Comparison of ENCODE assay signal across 1 cellular context in the genomic region with DNA sequence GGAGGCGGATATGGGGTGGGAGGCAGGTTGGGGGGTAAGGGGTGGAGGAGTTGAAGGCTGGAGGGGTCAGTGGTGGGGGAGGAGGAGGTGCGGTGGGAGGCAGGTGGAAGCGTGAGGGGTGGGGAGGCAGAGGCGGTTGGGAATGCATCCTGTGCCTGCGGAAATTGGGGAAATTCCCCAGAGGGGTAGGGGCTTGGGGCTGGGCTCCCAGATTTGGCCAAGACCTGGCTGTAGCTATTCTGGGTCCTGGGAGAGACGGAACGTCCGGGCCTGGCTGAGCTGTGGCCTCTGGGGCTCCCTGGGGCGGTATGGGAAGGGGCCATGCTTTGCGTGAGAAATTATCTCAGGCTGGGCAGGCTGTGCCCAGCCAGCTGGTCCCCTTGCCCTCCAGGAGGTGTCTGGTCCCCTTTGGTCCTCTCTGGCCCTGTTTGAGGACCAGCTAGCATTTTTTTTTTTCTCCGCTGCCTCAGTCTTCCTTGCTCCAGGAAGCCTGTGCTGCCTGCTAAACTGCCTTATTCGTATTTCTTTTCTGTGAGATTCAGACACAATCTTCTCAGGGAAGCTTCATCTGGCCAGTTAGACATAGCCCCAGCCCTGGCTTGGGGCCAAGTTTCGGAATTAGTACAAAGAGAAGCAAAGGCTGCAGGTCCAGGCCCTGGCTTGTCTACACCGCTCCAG.
TF ChIP-seq lines count a peak whose summit lies in the region.

No MANE protein-coding gene starts in this region.

TF ChIP-seq in GM12878, 131 proteins besides CTCF, POLR2A, EP300 and RAD21 (continues in another document):
- TF ChIP-seq ZNF217 (IDR thresholded peaks at IDR 0.05) (no peak), KDM1A (IDR thresholded peaks at IDR 0.05; ENCODE audit: borderline replicate concordance) (no peak), RUNX3 (IDR thresholded peaks at IDR 0.05; ENCODE audit: low read length) (peak; percentile 14; the same call in 1 of the 2 replicates), STAT1 (conservative IDR thresholded peaks at IDR 0.05) (peak; percentile 71; the same call in 1 of the 2 replicates), ATF7 (IDR thresholded peaks at IDR 0.05; ENCODE audit: low read depth) (0 out of 2 replicates have a peak, but pooled peaks have one; percentile 11), CBFB (IDR thresholded peaks at IDR 0.05; ENCODE audit: low read depth) (no peak), CEBPZ (IDR thresholded peaks at IDR 0.05; ENCODE audit: low read depth, low read length) (no peak), IRF4 (IDR thresholded peaks at IDR 0.05; ENCODE audit: low read depth, low read length) (peak; percentile 56; the same call in 1 of the 2 replicates), SUZ12 (IDR thresholded peaks at IDR 0.05; ENCODE audit: unreplicated experiment) (no peak), EGR1 (IDR thresholded peaks at IDR 0.05; ENCODE audit: borderline replicate concordance in 1 of 2, low read depth in 2 of 2, low read length in 2 of 2) (peak in 1 of 2 experiments; percentile 19; a peak in 1 of 3 replicates), ZZZ3 (IDR thresholded peaks at IDR 0.05; ENCODE audit: control insufficient read depth, insufficient read length, low read depth) (no peak), FOS (IDR thresholded peaks at IDR 0.05; ENCODE audit: borderline replicate concordance, extremely low read depth, insufficient read length) (no peak), ZNF24 (IDR thresholded peaks at IDR 0.05) (peak; percentile 18; the same call in 1 of the 2 replicates), MXI1 (IDR thresholded peaks at IDR 0.05; ENCODE audit: low read depth, low read length) (peak; percentile 83), LARP7 (IDR thresholded peaks at IDR 0.05) (no peak), CHD4 (IDR thresholded peaks at IDR 0.05) (no peak), WRNIP1 (IDR thresholded peaks at IDR 0.05; ENCODE audit: borderline replicate concordance, low read depth, low read length) (no peak), NBN (IDR thresholded peaks at IDR 0.05) (peak; percentile 83; the same call in 1 of the 2 replicates), ETV6 (conservative IDR thresholded peaks at IDR 0.05 in 1 of 2, IDR thresholded peaks at IDR 0.05 in 1 of 2; ENCODE audit: borderline replicate concordance in 1 of 2, low read depth in 1 of 2) (peak in 1 of 2 experiments; percentile 54; a peak in 1 of 4 replicates), CBX3 (IDR thresholded peaks at IDR 0.05; ENCODE audit: borderline replicate concordance, low read depth) (no peak), MTA2 (IDR thresholded peaks at IDR 0.05; ENCODE audit: low read depth) (0 out of 2 replicates have a peak, but pooled peaks have one; percentile 14), NR2F1 (conservative IDR thresholded peaks at IDR 0.05) (no peak), ESRRA (IDR thresholded peaks at IDR 0.05; ENCODE audit: low read length) (no peak), MTA3 (IDR thresholded peaks at IDR 0.05; ENCODE audit: borderline replicate concordance, low read length) (no peak), KLF5 (IDR thresholded peaks at IDR 0.05; ENCODE audit: partially characterized antibody) (no peak), POLR2AphosphoS5 (IDR thresholded peaks at IDR 0.05; ENCODE audit: low read length) (peak; percentile 86), GATAD2B (conservative IDR thresholded peaks at IDR 0.05; ENCODE audit: low read depth) (peak; percentile 100), BCL3 (IDR thresholded peaks at IDR 0.05; ENCODE audit: borderline replicate concordance, insufficient read depth, low read depth, low read length, poor library complexity, severe bottlenecking) (peak; percentile 99), STAT3 (IDR thresholded peaks at IDR 0.05; ENCODE audit: low read depth, low read length) (no peak), ZNF207 (IDR thresholded peaks at IDR 0.05; ENCODE audit: borderline replicate concordance) (peak; percentile 76; the same call in 1 of the 2 replicates), CBX5 (IDR thresholded peaks at IDR 0.05; ENCODE audit: low read depth) (peak; percentile 60; the same call in 1 of the 2 replicates), SUPT20H (IDR thresholded peaks at IDR 0.05; ENCODE audit: borderline replicate concordance, control insufficient read depth, low read depth, low read length) (no peak), NR2C2 (IDR thresholded peaks at IDR 0.05; ENCODE audit: borderline replicate concordance, control insufficient read depth, insufficient read length, low read depth) (no peak), ZNF384 (IDR thresholded peaks at IDR 0.05; ENCODE audit: borderline replicate concordance, low read depth, low read length) (peak; percentile 44; the same call in 1 of the 2 replicates), POU2F2 (IDR thresholded peaks at IDR 0.05; ENCODE audit: borderline replicate concordance, low read depth, low read length) (peak; percentile 82; the same call in 2 of the 3 replicates), MLLT1 (IDR thresholded peaks at IDR 0.05) (peak; percentile 59), BRCA1 (IDR thresholded peaks at IDR 0.05; ENCODE audit: low read depth, low read length) (no peak), SMAD1 (IDR thresholded peaks at IDR 0.05; ENCODE audit: low read depth, partially characterized antibody) (peak; percentile 100), IKZF2 (IDR thresholded peaks at IDR 0.05) (peak; percentile 73 to 78; a peak in 3 of 4 replicates), BHLHE40 (IDR thresholded peaks at IDR 0.05; ENCODE audit: borderline replicate concordance in 1 of 2, low read depth in 2 of 2, low read length in 1 of 2) (no peak)
- TF ChIP-seq, protein P1, sequence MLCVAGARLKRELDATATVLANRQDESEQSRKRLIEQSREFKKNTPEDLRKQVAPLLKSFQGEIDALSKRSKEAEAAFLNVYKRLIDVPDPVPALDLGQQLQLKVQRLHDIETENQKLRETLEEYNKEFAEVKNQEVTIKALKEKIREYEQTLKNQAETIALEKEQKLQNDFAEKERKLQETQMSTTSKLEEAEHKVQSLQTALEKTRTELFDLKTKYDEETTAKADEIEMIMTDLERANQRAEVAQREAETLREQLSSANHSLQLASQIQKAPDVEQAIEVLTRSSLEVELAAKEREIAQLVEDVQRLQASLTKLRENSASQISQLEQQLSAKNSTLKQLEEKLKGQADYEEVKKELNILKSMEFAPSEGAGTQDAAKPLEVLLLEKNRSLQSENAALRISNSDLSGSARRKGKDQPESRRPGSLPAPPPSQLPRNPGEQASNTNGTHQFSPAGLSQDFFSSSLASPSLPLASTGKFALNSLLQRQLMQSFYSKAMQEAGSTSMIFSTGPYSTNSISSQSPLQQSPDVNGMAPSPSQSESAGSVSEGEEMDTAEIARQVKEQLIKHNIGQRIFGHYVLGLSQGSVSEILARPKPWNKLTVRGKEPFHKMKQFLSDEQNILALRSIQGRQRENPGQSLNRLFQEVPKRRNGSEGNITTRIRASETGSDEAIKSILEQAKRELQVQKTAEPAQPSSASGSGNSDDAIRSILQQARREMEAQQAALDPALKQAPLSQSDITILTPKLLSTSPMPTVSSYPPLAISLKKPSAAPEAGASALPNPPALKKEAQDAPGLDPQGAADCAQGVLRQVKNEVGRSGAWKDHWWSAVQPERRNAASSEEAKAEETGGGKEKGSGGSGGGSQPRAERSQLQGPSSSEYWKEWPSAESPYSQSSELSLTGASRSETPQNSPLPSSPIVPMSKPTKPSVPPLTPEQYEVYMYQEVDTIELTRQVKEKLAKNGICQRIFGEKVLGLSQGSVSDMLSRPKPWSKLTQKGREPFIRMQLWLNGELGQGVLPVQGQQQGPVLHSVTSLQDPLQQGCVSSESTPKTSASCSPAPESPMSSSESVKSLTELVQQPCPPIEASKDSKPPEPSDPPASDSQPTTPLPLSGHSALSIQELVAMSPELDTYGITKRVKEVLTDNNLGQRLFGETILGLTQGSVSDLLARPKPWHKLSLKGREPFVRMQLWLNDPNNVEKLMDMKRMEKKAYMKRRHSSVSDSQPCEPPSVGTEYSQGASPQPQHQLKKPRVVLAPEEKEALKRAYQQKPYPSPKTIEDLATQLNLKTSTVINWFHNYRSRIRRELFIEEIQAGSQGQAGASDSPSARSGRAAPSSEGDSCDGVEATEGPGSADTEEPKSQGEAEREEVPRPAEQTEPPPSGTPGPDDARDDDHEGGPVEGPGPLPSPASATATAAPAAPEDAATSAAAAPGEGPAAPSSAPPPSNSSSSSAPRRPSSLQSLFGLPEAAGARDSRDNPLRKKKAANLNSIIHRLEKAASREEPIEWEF (IDR thresholded peaks at IDR 0.05; ENCODE audit: insufficient replicate concordance, low read depth, low read length): peak; percentile 96
- TF ChIP-seq, protein P2, sequence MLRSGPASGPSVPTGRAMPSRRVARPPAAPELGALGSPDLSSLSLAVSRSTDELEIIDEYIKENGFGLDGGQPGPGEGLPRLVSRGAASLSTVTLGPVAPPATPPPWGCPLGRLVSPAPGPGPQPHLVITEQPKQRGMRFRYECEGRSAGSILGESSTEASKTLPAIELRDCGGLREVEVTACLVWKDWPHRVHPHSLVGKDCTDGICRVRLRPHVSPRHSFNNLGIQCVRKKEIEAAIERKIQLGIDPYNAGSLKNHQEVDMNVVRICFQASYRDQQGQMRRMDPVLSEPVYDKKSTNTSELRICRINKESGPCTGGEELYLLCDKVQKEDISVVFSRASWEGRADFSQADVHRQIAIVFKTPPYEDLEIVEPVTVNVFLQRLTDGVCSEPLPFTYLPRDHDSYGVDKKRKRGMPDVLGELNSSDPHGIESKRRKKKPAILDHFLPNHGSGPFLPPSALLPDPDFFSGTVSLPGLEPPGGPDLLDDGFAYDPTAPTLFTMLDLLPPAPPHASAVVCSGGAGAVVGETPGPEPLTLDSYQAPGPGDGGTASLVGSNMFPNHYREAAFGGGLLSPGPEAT (IDR thresholded peaks at IDR 0.05; ENCODE audit: low read depth): 0 out of 2 replicates have a peak, but pooled peaks have one; percentile 69
- TF ChIP-seq, protein P3, sequence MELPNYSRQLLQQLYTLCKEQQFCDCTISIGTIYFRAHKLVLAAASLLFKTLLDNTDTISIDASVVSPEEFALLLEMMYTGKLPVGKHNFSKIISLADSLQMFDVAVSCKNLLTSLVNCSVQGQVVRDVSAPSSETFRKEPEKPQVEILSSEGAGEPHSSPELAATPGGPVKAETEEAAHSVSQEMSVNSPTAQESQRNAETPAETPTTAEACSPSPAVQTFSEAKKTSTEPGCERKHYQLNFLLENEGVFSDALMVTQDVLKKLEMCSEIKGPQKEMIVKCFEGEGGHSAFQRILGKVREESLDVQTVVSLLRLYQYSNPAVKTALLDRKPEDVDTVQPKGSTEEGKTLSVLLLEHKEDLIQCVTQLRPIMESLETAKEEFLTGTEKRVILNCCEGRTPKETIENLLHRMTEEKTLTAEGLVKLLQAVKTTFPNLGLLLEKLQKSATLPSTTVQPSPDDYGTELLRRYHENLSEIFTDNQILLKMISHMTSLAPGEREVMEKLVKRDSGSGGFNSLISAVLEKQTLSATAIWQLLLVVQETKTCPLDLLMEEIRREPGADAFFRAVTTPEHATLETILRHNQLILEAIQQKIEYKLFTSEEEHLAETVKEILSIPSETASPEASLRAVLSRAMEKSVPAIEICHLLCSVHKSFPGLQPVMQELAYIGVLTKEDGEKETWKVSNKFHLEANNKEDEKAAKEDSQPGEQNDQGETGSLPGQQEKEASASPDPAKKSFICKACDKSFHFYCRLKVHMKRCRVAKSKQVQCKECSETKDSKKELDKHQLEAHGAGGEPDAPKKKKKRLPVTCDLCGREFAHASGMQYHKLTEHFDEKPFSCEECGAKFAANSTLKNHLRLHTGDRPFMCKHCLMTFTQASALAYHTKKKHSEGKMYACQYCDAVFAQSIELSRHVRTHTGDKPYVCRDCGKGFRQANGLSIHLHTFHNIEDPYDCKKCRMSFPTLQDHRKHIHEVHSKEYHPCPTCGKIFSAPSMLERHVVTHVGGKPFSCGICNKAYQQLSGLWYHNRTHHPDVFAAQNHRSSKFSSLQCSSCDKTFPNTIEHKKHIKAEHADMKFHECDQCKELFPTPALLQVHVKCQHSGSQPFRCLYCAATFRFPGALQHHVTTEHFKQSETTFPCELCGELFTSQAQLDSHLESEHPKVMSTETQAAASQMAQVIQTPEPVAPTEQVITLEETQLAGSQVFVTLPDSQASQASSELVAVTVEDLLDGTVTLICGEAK (IDR thresholded peaks at IDR 0.05; ENCODE audit: borderline replicate concordance): no peak
